14 cellular contexts compared by ENCODE assay signal in the genomic region with DNA sequence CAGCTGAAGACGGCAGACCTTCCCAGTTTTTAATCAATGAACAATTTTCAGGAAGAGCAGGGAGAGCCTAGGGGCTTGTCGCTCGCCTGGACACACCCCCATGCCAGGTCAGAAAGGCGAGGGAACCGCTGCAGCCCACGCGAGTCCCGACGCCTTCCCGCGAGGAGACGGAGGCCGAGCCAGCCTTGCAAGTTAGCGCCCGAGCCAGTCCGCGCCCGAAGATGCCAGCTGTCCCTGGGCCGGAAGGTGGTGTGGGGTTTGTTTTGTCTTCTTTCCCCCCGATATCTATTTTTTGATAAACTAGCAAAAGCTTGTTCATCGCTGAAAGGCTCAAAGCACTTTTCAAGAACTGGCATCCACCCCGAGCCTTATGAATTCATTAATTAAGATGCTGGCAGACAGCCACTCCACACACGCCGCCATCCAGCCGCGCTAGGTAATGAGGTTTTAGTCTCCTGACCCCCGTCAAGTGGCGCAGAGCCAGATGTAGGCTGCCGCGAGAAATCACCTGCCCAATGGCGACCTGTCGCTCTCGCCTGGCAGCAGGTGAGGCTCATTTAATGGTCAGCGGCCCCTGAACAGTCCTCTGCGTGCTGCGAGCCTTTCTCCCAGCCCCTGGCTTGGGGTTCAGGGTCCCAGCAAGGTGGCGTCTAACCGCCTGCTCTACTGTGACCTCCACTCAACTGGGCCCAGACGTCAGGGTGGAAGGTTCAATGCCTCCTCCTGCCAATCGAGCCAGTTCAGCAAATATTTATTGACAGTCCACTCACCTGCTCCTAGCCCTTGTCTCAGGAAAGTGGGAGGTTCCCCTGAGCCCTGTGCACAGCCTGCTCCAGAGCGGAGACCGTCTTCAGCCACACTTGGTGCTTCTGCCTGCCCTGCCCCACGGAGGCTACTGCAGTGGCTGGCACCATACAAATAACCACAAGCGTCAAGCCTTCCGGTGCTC. TPM values are rescaled to one million over a fixed set of nuclear protein-coding genes. Genes with fewer than 3 reads are reported as not detected.
DNase-seq lines count a peak whose midpoint lies in the region; TF ChIP-seq lines count a peak whose summit lies in the region.
"Had no signal": no experiment of that assay in that cellular context is flagged by ENCODE, and none has a peak within 500 bp of the region (broad histone marks: within the 10 kb centered on the region; RNA-seq: fewer than 3 reads in every experiment).

No MANE protein-coding gene starts in this region.

- peaks cover 3 to 19% (median 13%) of the 10 kb centered on the region in 4 donors for H3K4me1 ChIP-seq in liver (ENCODE audit: control insufficient read depth in 4 of 4, insufficient read depth in 4 of 4, low read length in 3 of 4)

- H3K27me3 ChIP-seq in liver (ENCODE audit: control insufficient read depth in 4 of 4, insufficient read depth in 4 of 4, low read length in 3 of 4): no peaks in the 10 kb centered on the region
- H3K27me3 ChIP-seq: heart right ventricle had no signal

- 87% methylated on average over 45 of the region's 45 CpGs for WGBS in liver

- no peak overlapping the region for H3K27ac ChIP-seq in liver (ENCODE audit: low read depth in 1 of 2, low read length in 2 of 2)
- H3K27ac ChIP-seq: C4-2B, heart right ventricle, VCaP had no signal

- H3K9ac ChIP-seq in liver (ENCODE audit: low read depth in 1 of 2, low read length in 2 of 2): no peak overlapping the region

- no peak overlapping the region for H3K4me3 ChIP-seq in liver (ENCODE audit: low read depth in 1 of 3, low read length in 3 of 3)
- H3K4me3 ChIP-seq: heart right ventricle had no signal

- DNase-seq in DMS153 treated with DMSO at 0.1 percent for 48 hours (lab: John Stamatoyannopoulos, UW; ENCODE audit: unreplicated experiment) (peak; percentile 28), NCI-H1417 treated with DMSO at 0.1 percent for 48 hours (lab: John Stamatoyannopoulos, UW) (peak; percentile 66), NCI-H69 (lab: John Stamatoyannopoulos, UW) (peak; percentile 98), HT-29 (ENCODE audit: low spot score) (no peak), germinal center (ENCODE audit: low spot score) (no peak), NOMO-1 treated with dmso at 0.1 percent for 144 hours (lab: John Stamatoyannopoulos, UW; ENCODE audit: unreplicated experiment) (no peak)
- DNase-seq in stimulated activated CD8-positive, alpha-beta memory T cell treated with anti-CD3 and anti-CD28 coated beads, Interleukin-4, amount 100 ng/mL, for 48 hours: no peak
- DNase-seq: activated T-cell treated with anti-CD3 and anti-CD28 coated beads for 4 hours; heart right ventricle; KG1; stimulated activated naive CD4-positive, alpha-beta T cell treated with Interleukin-2 at 50 U/mL for 16 hours had no signal

- no peak for TF ChIP-seq CTCF in liver (IDR thresholded peaks at IDR 0.05; ENCODE audit: low read depth, low read length, missing input control)

- TF ChIP-seq RAD21 in liver (IDR thresholded peaks at IDR 0.05): no peak

- no peaks in the 10 kb centered on the region for H3K9me3 ChIP-seq in liver (ENCODE audit: control insufficient read depth in 4 of 4, low read length in 3 of 4)
- H3K9me3 ChIP-seq: heart right ventricle had no signal

- peaks cover 0 to 2% (median 0%) of the 10 kb centered on the region in 4 donors for H3K36me3 ChIP-seq in liver (ENCODE audit: control insufficient read depth in 4 of 4, insufficient read depth in 3 of 4, low read depth in 1 of 4, low read length in 3 of 4)

TF ChIP-seq in liver, 16 proteins besides CTCF, POLR2A, EP300 and RAD21:
- no peak for TF ChIP-seq TAF1 (conservative IDR thresholded peaks at IDR 0.05)
- no peak for TF ChIP-seq YY1 (IDR thresholded peaks at IDR 0.05)
- no peak for TF ChIP-seq GABPA (IDR thresholded peaks at IDR 0.05 in 1 of 2, conservative IDR thresholded peaks at IDR 0.05 in 1 of 2)
- no peak for TF ChIP-seq FOXA1 (IDR thresholded peaks at IDR 0.05)
- TF ChIP-seq, protein P1, sequence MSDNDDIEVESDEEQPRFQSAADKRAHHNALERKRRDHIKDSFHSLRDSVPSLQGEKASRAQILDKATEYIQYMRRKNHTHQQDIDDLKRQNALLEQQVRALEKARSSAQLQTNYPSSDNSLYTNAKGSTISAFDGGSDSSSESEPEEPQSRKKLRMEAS (IDR thresholded peaks at IDR 0.05): no peak
- TF ChIP-seq, protein P2, sequence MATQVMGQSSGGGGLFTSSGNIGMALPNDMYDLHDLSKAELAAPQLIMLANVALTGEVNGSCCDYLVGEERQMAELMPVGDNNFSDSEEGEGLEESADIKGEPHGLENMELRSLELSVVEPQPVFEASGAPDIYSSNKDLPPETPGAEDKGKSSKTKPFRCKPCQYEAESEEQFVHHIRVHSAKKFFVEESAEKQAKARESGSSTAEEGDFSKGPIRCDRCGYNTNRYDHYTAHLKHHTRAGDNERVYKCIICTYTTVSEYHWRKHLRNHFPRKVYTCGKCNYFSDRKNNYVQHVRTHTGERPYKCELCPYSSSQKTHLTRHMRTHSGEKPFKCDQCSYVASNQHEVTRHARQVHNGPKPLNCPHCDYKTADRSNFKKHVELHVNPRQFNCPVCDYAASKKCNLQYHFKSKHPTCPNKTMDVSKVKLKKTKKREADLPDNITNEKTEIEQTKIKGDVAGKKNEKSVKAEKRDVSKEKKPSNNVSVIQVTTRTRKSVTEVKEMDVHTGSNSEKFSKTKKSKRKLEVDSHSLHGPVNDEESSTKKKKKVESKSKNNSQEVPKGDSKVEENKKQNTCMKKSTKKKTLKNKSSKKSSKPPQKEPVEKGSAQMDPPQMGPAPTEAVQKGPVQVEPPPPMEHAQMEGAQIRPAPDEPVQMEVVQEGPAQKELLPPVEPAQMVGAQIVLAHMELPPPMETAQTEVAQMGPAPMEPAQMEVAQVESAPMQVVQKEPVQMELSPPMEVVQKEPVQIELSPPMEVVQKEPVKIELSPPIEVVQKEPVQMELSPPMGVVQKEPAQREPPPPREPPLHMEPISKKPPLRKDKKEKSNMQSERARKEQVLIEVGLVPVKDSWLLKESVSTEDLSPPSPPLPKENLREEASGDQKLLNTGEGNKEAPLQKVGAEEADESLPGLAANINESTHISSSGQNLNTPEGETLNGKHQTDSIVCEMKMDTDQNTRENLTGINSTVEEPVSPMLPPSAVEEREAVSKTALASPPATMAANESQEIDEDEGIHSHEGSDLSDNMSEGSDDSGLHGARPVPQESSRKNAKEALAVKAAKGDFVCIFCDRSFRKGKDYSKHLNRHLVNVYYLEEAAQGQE (IDR thresholded peaks at IDR 0.05): no peak
- no peak for TF ChIP-seq EGR1 (IDR thresholded peaks at IDR 0.05; ENCODE audit: low read depth in 2 of 2)
- no peak for TF ChIP-seq HNF4G (IDR thresholded peaks at IDR 0.05)
- TF ChIP-seq, protein P3, sequence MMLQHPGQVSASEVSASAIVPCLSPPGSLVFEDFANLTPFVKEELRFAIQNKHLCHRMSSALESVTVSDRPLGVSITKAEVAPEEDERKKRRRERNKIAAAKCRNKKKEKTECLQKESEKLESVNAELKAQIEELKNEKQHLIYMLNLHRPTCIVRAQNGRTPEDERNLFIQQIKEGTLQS (IDR thresholded peaks at IDR 0.05): no peak
- TF ChIP-seq SP1 (IDR thresholded peaks at IDR 0.05): no peak
- no peak for TF ChIP-seq FOXA2 (IDR thresholded peaks at IDR 0.05)
- TF ChIP-seq RXRA (IDR thresholded peaks at IDR 0.05): peak; percentile 33 to 57
- peak; percentile 34 to 35 for TF ChIP-seq HNF4A (conservative IDR thresholded peaks at IDR 0.05)
- TF ChIP-seq, protein P4, sequence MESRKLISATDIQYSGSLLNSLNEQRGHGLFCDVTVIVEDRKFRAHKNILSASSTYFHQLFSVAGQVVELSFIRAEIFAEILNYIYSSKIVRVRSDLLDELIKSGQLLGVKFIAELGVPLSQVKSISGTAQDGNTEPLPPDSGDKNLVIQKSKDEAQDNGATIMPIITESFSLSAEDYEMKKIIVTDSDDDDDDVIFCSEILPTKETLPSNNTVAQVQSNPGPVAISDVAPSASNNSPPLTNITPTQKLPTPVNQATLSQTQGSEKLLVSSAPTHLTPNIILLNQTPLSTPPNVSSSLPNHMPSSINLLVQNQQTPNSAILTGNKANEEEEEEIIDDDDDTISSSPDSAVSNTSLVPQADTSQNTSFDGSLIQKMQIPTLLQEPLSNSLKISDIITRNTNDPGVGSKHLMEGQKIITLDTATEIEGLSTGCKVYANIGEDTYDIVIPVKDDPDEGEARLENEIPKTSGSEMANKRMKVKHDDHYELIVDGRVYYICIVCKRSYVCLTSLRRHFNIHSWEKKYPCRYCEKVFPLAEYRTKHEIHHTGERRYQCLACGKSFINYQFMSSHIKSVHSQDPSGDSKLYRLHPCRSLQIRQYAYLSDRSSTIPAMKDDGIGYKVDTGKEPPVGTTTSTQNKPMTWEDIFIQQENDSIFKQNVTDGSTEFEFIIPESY (IDR thresholded peaks at IDR 0.05): no peak

RNA-seq across cellular contexts. Expression of a gene that starts 6.4 kb away (rescaled TPM):
- 10 to 100 TPM; 14.1 to 41.0 TPM for total RNA-seq in liver
- polyA plus RNA-seq in liver: 10 to 100 TPM; 44.3 to 54.8 TPM
- 29.9 and 35.7 TPM in 2 replicates for total RNA-seq in HT-29 (2014; rRNA removed; shearing (Covaris generic))

Comparison
In these comparisons a context has a peak if more than half of its experiments do, and no peak if none do; other contexts are left out.
1. DNase-seq: peak in DMS153 treated with DMSO at 0.1 percent for 48 hours (single experiment), NCI-H1417 treated with DMSO at 0.1 percent for 48 hours (single experiment) and NCI-H69 (single experiment); none in stimulated activated CD8-positive, alpha-beta memory T cell treated with anti-CD3 and anti-CD28 coated beads, Interleukin-4, amount 100 ng/mL, for 48 hours (single experiment), HT-29 (single experiment), germinal center (single experiment) and NOMO-1 treated with dmso at 0.1 percent for 144 hours (single experiment).